Comparison of ENCODE assay signal across 1 cellular context in the genomic region with DNA sequence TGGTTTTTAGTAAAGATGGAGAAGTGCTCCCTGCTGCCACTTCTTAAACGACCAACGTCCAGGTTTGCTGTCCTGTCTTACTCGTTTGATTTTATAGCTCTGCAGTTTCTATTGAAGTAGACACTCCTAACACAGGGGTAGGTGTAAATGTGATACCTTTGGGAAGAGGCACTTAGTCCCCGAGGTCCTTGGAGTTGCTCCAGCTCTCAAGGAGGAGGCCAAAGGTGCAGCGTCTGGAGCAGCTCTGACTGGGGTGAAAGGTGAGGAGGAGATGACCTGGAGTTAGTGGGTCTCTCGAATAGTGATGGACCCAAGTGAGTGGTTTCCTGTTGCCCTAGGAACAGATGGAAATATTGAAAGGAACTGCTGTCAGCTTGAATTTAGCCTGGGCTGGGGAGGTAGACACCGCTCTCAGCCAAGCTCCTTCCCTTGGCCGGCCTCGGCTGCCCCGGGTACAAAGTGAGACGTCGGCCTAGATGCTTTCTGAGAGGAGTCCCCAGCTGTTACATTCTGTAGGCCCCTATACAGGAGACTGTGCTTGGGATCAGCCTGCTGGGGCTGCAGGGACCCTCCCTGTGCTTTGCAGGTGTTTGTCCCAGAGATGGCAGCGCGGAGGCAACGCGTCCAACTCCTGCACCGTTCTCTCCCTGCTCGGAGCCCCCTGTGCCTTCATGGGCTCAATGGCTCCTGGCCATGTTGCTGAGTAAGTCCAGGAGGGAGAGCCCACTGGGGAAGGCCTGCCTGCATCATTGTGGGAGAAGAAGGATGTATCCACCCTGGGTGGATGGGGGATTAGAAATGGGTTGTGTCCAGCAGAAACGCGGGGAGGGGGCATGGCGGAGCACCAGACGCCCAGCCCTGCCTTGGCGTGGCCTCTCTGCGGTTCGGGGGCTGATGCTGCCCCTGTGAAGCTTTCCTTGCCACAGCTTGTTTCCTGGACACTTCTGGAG.
TF ChIP-seq lines count a peak whose summit lies in the region.

No MANE protein-coding gene starts in this region.

TF ChIP-seq in HepG2, 621 proteins besides CTCF, POLR2A, EP300 and RAD21 (continued from another document and continues in another):
- TF ChIP-seq, protein P1, sequence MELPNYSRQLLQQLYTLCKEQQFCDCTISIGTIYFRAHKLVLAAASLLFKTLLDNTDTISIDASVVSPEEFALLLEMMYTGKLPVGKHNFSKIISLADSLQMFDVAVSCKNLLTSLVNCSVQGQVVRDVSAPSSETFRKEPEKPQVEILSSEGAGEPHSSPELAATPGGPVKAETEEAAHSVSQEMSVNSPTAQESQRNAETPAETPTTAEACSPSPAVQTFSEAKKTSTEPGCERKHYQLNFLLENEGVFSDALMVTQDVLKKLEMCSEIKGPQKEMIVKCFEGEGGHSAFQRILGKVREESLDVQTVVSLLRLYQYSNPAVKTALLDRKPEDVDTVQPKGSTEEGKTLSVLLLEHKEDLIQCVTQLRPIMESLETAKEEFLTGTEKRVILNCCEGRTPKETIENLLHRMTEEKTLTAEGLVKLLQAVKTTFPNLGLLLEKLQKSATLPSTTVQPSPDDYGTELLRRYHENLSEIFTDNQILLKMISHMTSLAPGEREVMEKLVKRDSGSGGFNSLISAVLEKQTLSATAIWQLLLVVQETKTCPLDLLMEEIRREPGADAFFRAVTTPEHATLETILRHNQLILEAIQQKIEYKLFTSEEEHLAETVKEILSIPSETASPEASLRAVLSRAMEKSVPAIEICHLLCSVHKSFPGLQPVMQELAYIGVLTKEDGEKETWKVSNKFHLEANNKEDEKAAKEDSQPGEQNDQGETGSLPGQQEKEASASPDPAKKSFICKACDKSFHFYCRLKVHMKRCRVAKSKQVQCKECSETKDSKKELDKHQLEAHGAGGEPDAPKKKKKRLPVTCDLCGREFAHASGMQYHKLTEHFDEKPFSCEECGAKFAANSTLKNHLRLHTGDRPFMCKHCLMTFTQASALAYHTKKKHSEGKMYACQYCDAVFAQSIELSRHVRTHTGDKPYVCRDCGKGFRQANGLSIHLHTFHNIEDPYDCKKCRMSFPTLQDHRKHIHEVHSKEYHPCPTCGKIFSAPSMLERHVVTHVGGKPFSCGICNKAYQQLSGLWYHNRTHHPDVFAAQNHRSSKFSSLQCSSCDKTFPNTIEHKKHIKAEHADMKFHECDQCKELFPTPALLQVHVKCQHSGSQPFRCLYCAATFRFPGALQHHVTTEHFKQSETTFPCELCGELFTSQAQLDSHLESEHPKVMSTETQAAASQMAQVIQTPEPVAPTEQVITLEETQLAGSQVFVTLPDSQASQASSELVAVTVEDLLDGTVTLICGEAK (IDR thresholded peaks at IDR 0.05), result no peak
- TF ChIP-seq, protein P1 (CRISPR knock-in tag; IDR thresholded peaks at IDR 0.05), result no peak
- TF ChIP-seq, protein P2, sequence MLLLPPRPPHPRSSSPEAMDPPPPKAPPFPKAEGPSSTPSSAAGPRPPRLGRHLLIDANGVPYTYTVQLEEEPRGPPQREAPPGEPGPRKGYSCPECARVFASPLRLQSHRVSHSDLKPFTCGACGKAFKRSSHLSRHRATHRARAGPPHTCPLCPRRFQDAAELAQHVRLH (CRISPR knock-in tag; IDR thresholded peaks at IDR 0.05; ENCODE audit: borderline replicate concordance, low read depth), result no peak
- TF ChIP-seq, protein P3, sequence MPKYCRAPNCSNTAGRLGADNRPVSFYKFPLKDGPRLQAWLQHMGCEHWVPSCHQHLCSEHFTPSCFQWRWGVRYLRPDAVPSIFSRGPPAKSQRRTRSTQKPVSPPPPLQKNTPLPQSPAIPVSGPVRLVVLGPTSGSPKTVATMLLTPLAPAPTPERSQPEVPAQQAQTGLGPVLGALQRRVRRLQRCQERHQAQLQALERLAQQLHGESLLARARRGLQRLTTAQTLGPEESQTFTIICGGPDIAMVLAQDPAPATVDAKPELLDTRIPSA (CRISPR knock-in tag; IDR thresholded peaks at IDR 0.05; ENCODE audit: borderline replicate concordance), result peak; percentile 71; the same call in 1 of the 2 replicates
- TF ChIP-seq, protein P4, sequence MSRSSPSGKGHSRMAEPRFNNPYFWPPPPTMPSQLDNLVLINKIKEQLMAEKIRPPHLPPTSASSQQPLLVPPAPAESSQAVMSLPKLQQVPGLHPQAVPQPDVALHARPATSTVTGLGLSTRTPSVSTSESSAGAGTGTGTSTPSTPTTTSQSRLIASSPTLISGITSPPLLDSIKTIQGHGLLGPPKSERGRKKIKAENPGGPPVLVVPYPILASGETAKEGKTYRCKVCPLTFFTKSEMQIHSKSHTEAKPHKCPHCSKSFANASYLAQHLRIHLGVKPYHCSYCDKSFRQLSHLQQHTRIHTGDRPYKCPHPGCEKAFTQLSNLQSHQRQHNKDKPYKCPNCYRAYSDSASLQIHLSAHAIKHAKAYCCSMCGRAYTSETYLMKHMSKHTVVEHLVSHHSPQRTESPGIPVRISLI (CRISPR knock-in tag; IDR thresholded peaks at IDR 0.05; ENCODE audit: borderline replicate concordance), result no peak
- 0 out of 2 replicates have a peak, but pooled peaks have one; percentile 9 for TF ChIP-seq SAP130 (CRISPR knock-in tag; IDR thresholded peaks at IDR 0.05; ENCODE audit: low read depth)
- no peak for TF ChIP-seq KLF9 (CRISPR knock-in tag; IDR thresholded peaks at IDR 0.05; ENCODE audit: low read depth)
- 0 out of 2 replicates have a peak, but pooled peaks have one; percentile 6 for TF ChIP-seq HOXD1 (CRISPR knock-in tag; IDR thresholded peaks at IDR 0.05)
- TF ChIP-seq ZNF558 (CRISPR knock-in tag; IDR thresholded peaks at IDR 0.05; ENCODE audit: borderline replicate concordance), result no peak
- TF ChIP-seq SNRNP70 (IDR thresholded peaks at IDR 0.05; ENCODE audit: low read depth, low read length), result no peak
- TF ChIP-seq, protein P5, sequence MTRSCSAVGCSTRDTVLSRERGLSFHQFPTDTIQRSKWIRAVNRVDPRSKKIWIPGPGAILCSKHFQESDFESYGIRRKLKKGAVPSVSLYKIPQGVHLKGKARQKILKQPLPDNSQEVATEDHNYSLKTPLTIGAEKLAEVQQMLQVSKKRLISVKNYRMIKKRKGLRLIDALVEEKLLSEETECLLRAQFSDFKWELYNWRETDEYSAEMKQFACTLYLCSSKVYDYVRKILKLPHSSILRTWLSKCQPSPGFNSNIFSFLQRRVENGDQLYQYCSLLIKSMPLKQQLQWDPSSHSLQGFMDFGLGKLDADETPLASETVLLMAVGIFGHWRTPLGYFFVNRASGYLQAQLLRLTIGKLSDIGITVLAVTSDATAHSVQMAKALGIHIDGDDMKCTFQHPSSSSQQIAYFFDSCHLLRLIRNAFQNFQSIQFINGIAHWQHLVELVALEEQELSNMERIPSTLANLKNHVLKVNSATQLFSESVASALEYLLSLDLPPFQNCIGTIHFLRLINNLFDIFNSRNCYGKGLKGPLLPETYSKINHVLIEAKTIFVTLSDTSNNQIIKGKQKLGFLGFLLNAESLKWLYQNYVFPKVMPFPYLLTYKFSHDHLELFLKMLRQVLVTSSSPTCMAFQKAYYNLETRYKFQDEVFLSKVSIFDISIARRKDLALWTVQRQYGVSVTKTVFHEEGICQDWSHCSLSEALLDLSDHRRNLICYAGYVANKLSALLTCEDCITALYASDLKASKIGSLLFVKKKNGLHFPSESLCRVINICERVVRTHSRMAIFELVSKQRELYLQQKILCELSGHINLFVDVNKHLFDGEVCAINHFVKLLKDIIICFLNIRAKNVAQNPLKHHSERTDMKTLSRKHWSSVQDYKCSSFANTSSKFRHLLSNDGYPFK (CRISPR knock-in tag; IDR thresholded peaks at IDR 0.05; ENCODE audit: borderline replicate concordance), result no peak
- no peak for TF ChIP-seq ASH2L (IDR thresholded peaks at IDR 0.05; ENCODE audit: insufficient read length, low read depth, low read length)
- no peak for TF ChIP-seq SP5 (CRISPR knock-in tag; IDR thresholded peaks at IDR 0.05; ENCODE audit: borderline replicate concordance, low read depth)
- TF ChIP-seq SRSF4 (IDR thresholded peaks at IDR 0.05; ENCODE audit: low read depth, low read length, poor library complexity, severe bottlenecking), result no peak
- TF ChIP-seq PCBP1 (IDR thresholded peaks at IDR 0.05; ENCODE audit: borderline replicate concordance, low read depth, low read length), result no peak
- TF ChIP-seq, protein P6, sequence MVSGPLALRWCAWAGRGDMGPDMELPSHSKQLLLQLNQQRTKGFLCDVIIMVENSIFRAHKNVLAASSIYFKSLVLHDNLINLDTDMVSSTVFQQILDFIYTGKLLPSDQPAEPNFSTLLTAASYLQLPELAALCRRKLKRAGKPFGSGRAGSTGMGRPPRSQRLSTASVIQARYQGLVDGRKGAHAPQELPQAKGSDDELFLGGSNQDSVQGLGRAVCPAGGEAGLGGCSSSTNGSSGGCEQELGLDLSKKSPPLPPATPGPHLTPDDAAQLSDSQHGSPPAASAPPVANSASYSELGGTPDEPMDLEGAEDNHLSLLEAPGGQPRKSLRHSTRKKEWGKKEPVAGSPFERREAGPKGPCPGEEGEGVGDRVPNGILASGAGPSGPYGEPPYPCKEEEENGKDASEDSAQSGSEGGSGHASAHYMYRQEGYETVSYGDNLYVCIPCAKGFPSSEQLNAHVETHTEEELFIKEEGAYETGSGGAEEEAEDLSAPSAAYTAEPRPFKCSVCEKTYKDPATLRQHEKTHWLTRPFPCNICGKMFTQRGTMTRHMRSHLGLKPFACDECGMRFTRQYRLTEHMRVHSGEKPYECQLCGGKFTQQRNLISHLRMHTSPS (CRISPR knock-in tag; IDR thresholded peaks at IDR 0.05; ENCODE audit: low read depth), result no peak
- TF ChIP-seq SATB2 (CRISPR knock-in tag; IDR thresholded peaks at IDR 0.05), result no peak
- no peak for TF ChIP-seq SMAD9 (CRISPR knock-in tag; IDR thresholded peaks at IDR 0.05)
- TF ChIP-seq CAMTA2 (CRISPR knock-in tag; IDR thresholded peaks at IDR 0.05; ENCODE audit: borderline replicate concordance), result no peak
- TF ChIP-seq ZMAT3 (CRISPR knock-in tag; conservative IDR thresholded peaks at IDR 0.05), result no peak
- TF ChIP-seq, protein P7, sequence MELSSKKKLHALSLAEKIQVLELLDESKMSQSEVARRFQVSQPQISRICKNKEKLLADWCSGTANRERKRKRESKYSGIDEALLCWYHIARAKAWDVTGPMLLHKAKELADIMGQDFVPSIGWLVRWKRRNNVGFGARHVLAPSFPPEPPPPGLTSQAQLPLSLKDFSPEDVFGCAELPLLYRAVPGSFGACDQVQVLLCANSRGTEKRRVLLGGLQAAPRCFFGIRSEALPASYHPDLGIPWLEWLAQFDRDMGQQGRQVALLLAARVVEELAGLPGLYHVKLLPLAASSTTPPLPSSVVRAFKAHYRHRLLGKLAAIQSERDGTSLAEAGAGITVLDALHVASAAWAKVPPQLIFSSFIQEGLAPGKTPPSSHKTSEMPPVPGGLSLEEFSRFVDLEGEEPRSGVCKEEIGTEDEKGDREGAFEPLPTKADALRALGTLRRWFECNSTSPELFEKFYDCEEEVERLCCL (CRISPR knock-in tag; IDR thresholded peaks at IDR 0.05; ENCODE audit: borderline replicate concordance), result no peak
- TF ChIP-seq HNRNPH1 (optimal IDR thresholded peaks at IDR 0.05; ENCODE audit: low read depth, low read length), result no peak
- TF ChIP-seq, protein P8, sequence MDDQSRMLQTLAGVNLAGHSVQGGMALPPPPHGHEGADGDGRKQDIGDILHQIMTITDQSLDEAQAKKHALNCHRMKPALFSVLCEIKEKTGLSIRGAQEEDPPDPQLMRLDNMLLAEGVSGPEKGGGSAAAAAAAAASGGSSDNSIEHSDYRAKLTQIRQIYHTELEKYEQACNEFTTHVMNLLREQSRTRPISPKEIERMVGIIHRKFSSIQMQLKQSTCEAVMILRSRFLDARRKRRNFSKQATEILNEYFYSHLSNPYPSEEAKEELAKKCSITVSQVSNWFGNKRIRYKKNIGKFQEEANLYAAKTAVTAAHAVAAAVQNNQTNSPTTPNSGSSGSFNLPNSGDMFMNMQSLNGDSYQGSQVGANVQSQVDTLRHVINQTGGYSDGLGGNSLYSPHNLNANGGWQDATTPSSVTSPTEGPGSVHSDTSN (CRISPR knock-in tag; IDR thresholded peaks at IDR 0.05; ENCODE audit: borderline replicate concordance), result no peak
- TF ChIP-seq, protein P9, sequence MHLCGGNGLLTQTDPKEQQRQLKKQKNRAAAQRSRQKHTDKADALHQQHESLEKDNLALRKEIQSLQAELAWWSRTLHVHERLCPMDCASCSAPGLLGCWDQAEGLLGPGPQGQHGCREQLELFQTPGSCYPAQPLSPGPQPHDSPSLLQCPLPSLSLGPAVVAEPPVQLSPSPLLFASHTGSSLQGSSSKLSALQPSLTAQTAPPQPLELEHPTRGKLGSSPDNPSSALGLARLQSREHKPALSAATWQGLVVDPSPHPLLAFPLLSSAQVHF (CRISPR knock-in tag; IDR thresholded peaks at IDR 0.05), result no peak
- TF ChIP-seq, protein P10, sequence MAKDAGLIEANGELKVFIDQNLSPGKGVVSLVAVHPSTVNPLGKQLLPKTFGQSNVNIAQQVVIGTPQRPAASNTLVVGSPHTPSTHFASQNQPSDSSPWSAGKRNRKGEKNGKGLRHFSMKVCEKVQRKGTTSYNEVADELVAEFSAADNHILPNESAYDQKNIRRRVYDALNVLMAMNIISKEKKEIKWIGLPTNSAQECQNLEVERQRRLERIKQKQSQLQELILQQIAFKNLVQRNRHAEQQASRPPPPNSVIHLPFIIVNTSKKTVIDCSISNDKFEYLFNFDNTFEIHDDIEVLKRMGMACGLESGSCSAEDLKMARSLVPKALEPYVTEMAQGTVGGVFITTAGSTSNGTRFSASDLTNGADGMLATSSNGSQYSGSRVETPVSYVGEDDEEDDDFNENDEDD (CRISPR knock-in tag; IDR thresholded peaks at IDR 0.05; ENCODE audit: borderline replicate concordance), result no peak
- TF ChIP-seq NBN (conservative IDR thresholded peaks at IDR 0.05), result no peak
- TF ChIP-seq, protein P11, sequence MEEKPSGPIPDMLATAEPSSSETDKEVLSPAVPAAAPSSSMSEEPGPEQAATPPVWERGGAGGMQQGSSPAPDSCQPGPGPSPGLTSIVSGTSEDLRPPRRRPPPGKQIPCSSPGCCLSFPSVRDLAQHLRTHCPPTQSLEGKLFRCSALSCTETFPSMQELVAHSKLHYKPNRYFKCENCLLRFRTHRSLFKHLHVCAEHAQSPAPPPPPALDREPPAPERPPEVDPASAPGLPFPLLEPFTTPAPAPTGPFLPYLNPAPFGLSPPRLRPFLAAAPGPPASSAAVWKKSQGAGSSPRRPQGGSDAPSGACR (CRISPR knock-in tag; IDR thresholded peaks at IDR 0.05), result no peak
- TF ChIP-seq ZNF136 (CRISPR knock-in tag; IDR thresholded peaks at IDR 0.05; ENCODE audit: low read depth), result no peak
